Comparison of ENCODE assay signal across 1 cellular context in genomic region chr16:87926246-87927194, GRCh38.
A peak's percentile ranks its signal among the peaks of the same experiment; 100 is the strongest.
TF ChIP-seq lines count a peak whose summit lies in the region.

No MANE protein-coding gene starts in this region.

TF ChIP-seq in HepG2, 621 proteins besides CTCF, POLR2A, EP300 and RAD21:
- TF ChIP-seq CSRNP2 (CRISPR knock-in tag; conservative IDR thresholded peaks at IDR 0.05; ENCODE audit: low read depth) (no peak), NFYB (CRISPR knock-in tag; IDR thresholded peaks at IDR 0.05) (no peak), HNRNPL (IDR thresholded peaks at IDR 0.05; ENCODE audit: low read depth, low read length) (0 out of 2 replicates have a peak, but pooled peaks have one; percentile 25), AGO2 (optimal IDR thresholded peaks at IDR 0.05; ENCODE audit: low read depth, low read length) (peak; percentile 81), RBFOX2 (IDR thresholded peaks at IDR 0.05; ENCODE audit: low read depth, low read length) (0 out of 2 replicates have a peak, but pooled peaks have one; percentile 51), GTF2F1 (IDR thresholded peaks at IDR 0.05; ENCODE audit: low read length) (no peak)
